Comparison of ENCODE assay signal across 11 cellular contexts in genomic region chr11:61769169-61769920, GRCh38. TPM values are rescaled to one million over a fixed set of nuclear protein-coding genes. Genes with fewer than 3 reads are reported as not detected.
A peak's percentile ranks its signal among the peaks of the same experiment; 100 is the strongest.
DNase-seq lines count a peak whose midpoint lies in the region; ATAC-seq, FAIRE-seq and TF ChIP-seq lines count a peak whose summit lies in the region.
"Had no signal": no experiment of that assay in that cellular context is flagged by ENCODE, and none has a peak within 500 bp of the region (broad histone marks: within the 10 kb centered on the region; RNA-seq: fewer than 3 reads in every experiment).

No MANE protein-coding gene starts in this region.

- no peak overlapping the region for H3K4me3 ChIP-seq in pancreas
- H3K4me3 ChIP-seq: skin epidermis had no signal

- H3K4me3 Mint-ChIP-seq in chondrocyte (ENCODE audit: unreplicated experiment) (no peak overlapping the region), CD14-positive monocyte (no peak overlapping the region)
- H3K4me3 Mint-ChIP-seq in activated CD8-positive, alpha-beta memory T cell treated with anti-CD3 and anti-CD28 coated beads, Interleukin-2, amount 10 ng/mL, durations not matched to agents 7 days and 5 days = no peak overlapping the region

- TF ChIP-seq CTCF in chondrocyte (IDR thresholded peaks at IDR 0.05) (peak; percentile 50), pancreas (IDR thresholded peaks at IDR 0.05) (no peak), CD14-positive monocyte (IDR thresholded peaks at IDR 0.05) (no peak)

- intact Hi-C loops in pancreas (cut with DNase I) (no loop called here), CD14-positive monocyte (cut with micrococcal nuclease) (no loop called here)

- WGBS in pancreas, 2 donors = 23 to 36% methylated on average over 27 to 33 of the region's 33 CpGs

- no peak for TF ChIP-seq POLR2A in H54 (IDR thresholded peaks at IDR 0.05; ENCODE audit: low read depth, low read length)

- H3K27me3 ChIP-seq in pancreas = no peaks in the 10 kb centered on the region

- H3K4me1 ChIP-seq in pancreas = peaks cover 15 to 28% (median 26%) of the 10 kb centered on the region in 3 donors

- H3K4me1 Mint-ChIP-seq in chondrocyte (ENCODE audit: low read depth) (no peaks in the 10 kb centered on the region), CD14-positive monocyte (peaks cover 16% of the 10 kb centered on the region)
- H3K4me1 Mint-ChIP-seq in activated CD8-positive, alpha-beta memory T cell treated with anti-CD3 and anti-CD28 coated beads, Interleukin-2, amount 10 ng/mL, durations not matched to agents 7 days and 5 days = peaks cover 11% of the 10 kb centered on the region

- no peaks in the 10 kb centered on the region for H3K27me3 Mint-ChIP-seq in chondrocyte (ENCODE audit: low read depth)
- H3K27me3 Mint-ChIP-seq in activated CD8-positive, alpha-beta memory T cell treated with anti-CD3 and anti-CD28 coated beads, Interleukin-2, amount 10 ng/mL, durations not matched to agents 7 days and 5 days = no peaks in the 10 kb centered on the region
- peaks cover 0 to 4% (median 2%) of the 10 kb centered on the region in 3 donors for H3K27me3 Mint-ChIP-seq in CD14-positive monocyte (ENCODE audit: low read depth in 3 of 3)

- H3K36me3 Mint-ChIP-seq in chondrocyte (ENCODE audit: low read depth) = no peaks in the 10 kb centered on the region
- H3K36me3 Mint-ChIP-seq in activated CD8-positive, alpha-beta memory T cell treated with anti-CD3 and anti-CD28 coated beads, Interleukin-2, amount 10 ng/mL, durations not matched to agents 7 days and 5 days = no peaks in the 10 kb centered on the region
- H3K36me3 Mint-ChIP-seq in CD14-positive monocyte = no peaks in the 10 kb centered on the region

- peak overlapping the region; percentile 59 to 73 (median 66) for H3K27ac ChIP-seq in pancreas
- H3K27ac ChIP-seq: skin epidermis had no signal

- H3K9me3 ChIP-seq in pancreas = no peaks in the 10 kb centered on the region

- no peak overlapping the region for H3K27ac Mint-ChIP-seq in chondrocyte (ENCODE audit: unreplicated experiment)
- no peak overlapping the region for H3K27ac Mint-ChIP-seq in activated CD8-positive, alpha-beta memory T cell treated with anti-CD3 and anti-CD28 coated beads, Interleukin-2, amount 10 ng/mL, durations not matched to agents 7 days and 5 days
- H3K27ac Mint-ChIP-seq in CD14-positive monocyte = no peak overlapping the region

- DNase-seq in H54 (ENCODE audit: insufficient read length, low spot score) = peak; percentile 71
- DNase-seq in chondrocyte (ENCODE audit: low spot score) = no peak
- peak in 2 of 6 donors; percentile 62 to 80 for DNase-seq in pancreas
- DNase-seq in NCI-H524 (lab: John Stamatoyannopoulos, UW) = no peak
- DNase-seq in activated CD8-positive, alpha-beta memory T cell treated with anti-CD3 and anti-CD28 coated beads, Interleukin-2, amount 10 ng/mL, durations not matched to agents 7 days and 5 days = no peak
- no peak for DNase-seq in CD14-positive monocyte (ENCODE audit: low spot score)
- DNase-seq: activated CD4-positive, alpha-beta T cell treated with anti-CD3 and anti-CD28 coated beads, Interleukin-2, amount 50 U/mL, for 4 hours; DND-41; Right ventricle myocardium superior; stimulated activated naive CD4-positive, alpha-beta T cell had no signal

- H3K36me3 ChIP-seq in pancreas = no peaks in the 10 kb centered on the region

- ATAC-seq in pancreas = peak; percentile 22 to 63 (median 54)
- no peak for ATAC-seq in activated CD8-positive, alpha-beta memory T cell treated with anti-CD3 and anti-CD28 coated beads, Interleukin-2, amount 10 ng/mL, durations not matched to agents 7 days and 5 days

- CTCF ChIA-PET in activated CD8-positive, alpha-beta memory T cell treated with anti-CD3 and anti-CD28 coated beads, Interleukin-2, amount 10 ng/mL, durations not matched to agents 7 days and 5 days (lab: Charles Lee) = no interaction called here

- FAIRE-seq in H54 (lab: Jason Lieb, UNC) = no peak
- no peak for FAIRE-seq in pancreas (lab: Jason Lieb, UNC)

- no peaks in the 10 kb centered on the region for H3K9me3 Mint-ChIP-seq in chondrocyte (ENCODE audit: low read depth)
- no peaks in the 10 kb centered on the region for H3K9me3 Mint-ChIP-seq in activated CD8-positive, alpha-beta memory T cell treated with anti-CD3 and anti-CD28 coated beads, Interleukin-2, amount 10 ng/mL, durations not matched to agents 7 days and 5 days (ENCODE audit: low read depth)
- no peaks in the 10 kb centered on the region for H3K9me3 Mint-ChIP-seq in CD14-positive monocyte

RNA-seq across cellular contexts. Expression of gene MYRF, which starts 16.9 kb away (rescaled TPM):
- 1.6 to 1.7 TPM in 2 of 3 replicates, not detected in the other for total RNA-seq in chondrocyte
- 10 to 100 TPM; 19.1 to 43.9 (median 27.2) TPM for total RNA-seq in pancreas
- 10 to 100 TPM; 56.3 to 69.3 TPM for polyA plus RNA-seq in pancreas
- total RNA-seq in activated CD8-positive, alpha-beta memory T cell treated with anti-CD3 and anti-CD28 coated beads, Interleukin-2, amount 10 ng/mL, durations not matched to agents 7 days and 5 days = 1 to 10 TPM; 2.1 to 2.2 TPM
- polyA plus RNA-seq in CD14-positive monocyte = under 1 TPM in 1 of 2 donors, not detected in 1; 0.18 TPM

RNA-seq across cellular contexts. Expression of gene TMEM258, which starts 23.1 kb away (rescaled TPM):
- 103 to 133 TPM (median 106 TPM) in 3 replicates for total RNA-seq in chondrocyte
- total RNA-seq in pancreas = 100 to 1,000 TPM in 2 of 6 donors, 10 to 100 TPM in 4; 69.8 to 108 (median 94.4) TPM
- 100 to 1,000 TPM in 1 of 2 donors, 10 to 100 TPM in 1; 87.4 to 171 TPM for polyA plus RNA-seq in pancreas
- 100 to 1,000 TPM; 138 to 157 TPM for total RNA-seq in activated CD8-positive, alpha-beta memory T cell treated with anti-CD3 and anti-CD28 coated beads, Interleukin-2, amount 10 ng/mL, durations not matched to agents 7 days and 5 days
- polyA plus RNA-seq in CD14-positive monocyte = 100 to 1,000 TPM; 220 to 224 TPM

RNA-seq across cellular contexts. Expression of gene FEN1, which starts 23.4 kb away (rescaled TPM):
- total RNA-seq in chondrocyte (12.6 to 27.1 TPM (median 13.2 TPM) in 3 replicates), pancreas (1 to 10 TPM; 2.3 to 7.3 (median 5.2) TPM)
- polyA plus RNA-seq in pancreas (1 to 10 TPM; 2.5 to 4.8 TPM), CD14-positive monocyte (1 to 10 TPM; 4.3 to 6.4 TPM)
- total RNA-seq in activated CD8-positive, alpha-beta memory T cell treated with anti-CD3 and anti-CD28 coated beads, Interleukin-2, amount 10 ng/mL, durations not matched to agents 7 days and 5 days = 100 to 1,000 TPM; 141 to 150 TPM

RNA-seq across cellular contexts. Expression of gene FADS1, which starts 47.5 kb away (rescaled TPM):
- total RNA-seq in chondrocyte (72.6 to 95.5 TPM (median 74.6 TPM) in 3 replicates), pancreas (10 to 100 TPM in 1 of 6 donors, 1 to 10 TPM in 5; 2.3 to 15.1 (median 5.7) TPM)
- polyA plus RNA-seq in pancreas (1 to 10 TPM; 4.2 to 5.5 TPM), CD14-positive monocyte (10 to 100 TPM; 29.2 to 31.8 TPM)
- 10 to 100 TPM; 33.8 to 35.4 TPM for total RNA-seq in activated CD8-positive, alpha-beta memory T cell treated with anti-CD3 and anti-CD28 coated beads, Interleukin-2, amount 10 ng/mL, durations not matched to agents 7 days and 5 days

RNA-seq across cellular contexts. Expression of gene FADS2, which starts 58.8 kb away (rescaled TPM):
- 202 to 315 TPM (median 297 TPM) in 3 replicates for total RNA-seq in chondrocyte
- 10 to 100 TPM in 2 of 6 donors, 1 to 10 TPM in 4; 1.7 to 20.5 (median 5.5) TPM for total RNA-seq in pancreas
- polyA plus RNA-seq in pancreas = 10 to 100 TPM in 1 of 2 donors, 1 to 10 TPM in 1; 8.4 to 21.3 TPM
- total RNA-seq in activated CD8-positive, alpha-beta memory T cell treated with anti-CD3 and anti-CD28 coated beads, Interleukin-2, amount 10 ng/mL, durations not matched to agents 7 days and 5 days = 100 to 1,000 TPM; 174 to 184 TPM
- polyA plus RNA-seq in CD14-positive monocyte = 10 to 100 TPM in 1 of 2 donors, 1 to 10 TPM in 1; 5.1 to 19.9 TPM
